Comparison of ENCODE assay signal across 1 cellular context in genomic region chr2:96184188-96184587, GRCh38.
A peak's percentile ranks its signal among the peaks of the same experiment; 100 is the strongest.
TF ChIP-seq lines count a peak whose summit lies in the region.

No MANE protein-coding gene starts in this region.

TF ChIP-seq in K562, 482 proteins besides CTCF, POLR2A, EP300 and RAD21:
- 0 out of 2 replicates have a peak, but pooled peaks have one; percentile 18 for TF ChIP-seq CAMTA2 (CRISPR knock-in tag; conservative IDR thresholded peaks at IDR 0.05)
- peak; percentile 68 for TF ChIP-seq POLR2B (IDR thresholded peaks at IDR 0.05; ENCODE audit: low read depth, partially characterized antibody)
- TF ChIP-seq, protein P1, sequence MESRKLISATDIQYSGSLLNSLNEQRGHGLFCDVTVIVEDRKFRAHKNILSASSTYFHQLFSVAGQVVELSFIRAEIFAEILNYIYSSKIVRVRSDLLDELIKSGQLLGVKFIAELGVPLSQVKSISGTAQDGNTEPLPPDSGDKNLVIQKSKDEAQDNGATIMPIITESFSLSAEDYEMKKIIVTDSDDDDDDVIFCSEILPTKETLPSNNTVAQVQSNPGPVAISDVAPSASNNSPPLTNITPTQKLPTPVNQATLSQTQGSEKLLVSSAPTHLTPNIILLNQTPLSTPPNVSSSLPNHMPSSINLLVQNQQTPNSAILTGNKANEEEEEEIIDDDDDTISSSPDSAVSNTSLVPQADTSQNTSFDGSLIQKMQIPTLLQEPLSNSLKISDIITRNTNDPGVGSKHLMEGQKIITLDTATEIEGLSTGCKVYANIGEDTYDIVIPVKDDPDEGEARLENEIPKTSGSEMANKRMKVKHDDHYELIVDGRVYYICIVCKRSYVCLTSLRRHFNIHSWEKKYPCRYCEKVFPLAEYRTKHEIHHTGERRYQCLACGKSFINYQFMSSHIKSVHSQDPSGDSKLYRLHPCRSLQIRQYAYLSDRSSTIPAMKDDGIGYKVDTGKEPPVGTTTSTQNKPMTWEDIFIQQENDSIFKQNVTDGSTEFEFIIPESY (CRISPR knock-in tag; IDR thresholded peaks at IDR 0.05) = peak; percentile 39; the same call in 1 of the 2 replicates
- TF ChIP-seq, protein P2, sequence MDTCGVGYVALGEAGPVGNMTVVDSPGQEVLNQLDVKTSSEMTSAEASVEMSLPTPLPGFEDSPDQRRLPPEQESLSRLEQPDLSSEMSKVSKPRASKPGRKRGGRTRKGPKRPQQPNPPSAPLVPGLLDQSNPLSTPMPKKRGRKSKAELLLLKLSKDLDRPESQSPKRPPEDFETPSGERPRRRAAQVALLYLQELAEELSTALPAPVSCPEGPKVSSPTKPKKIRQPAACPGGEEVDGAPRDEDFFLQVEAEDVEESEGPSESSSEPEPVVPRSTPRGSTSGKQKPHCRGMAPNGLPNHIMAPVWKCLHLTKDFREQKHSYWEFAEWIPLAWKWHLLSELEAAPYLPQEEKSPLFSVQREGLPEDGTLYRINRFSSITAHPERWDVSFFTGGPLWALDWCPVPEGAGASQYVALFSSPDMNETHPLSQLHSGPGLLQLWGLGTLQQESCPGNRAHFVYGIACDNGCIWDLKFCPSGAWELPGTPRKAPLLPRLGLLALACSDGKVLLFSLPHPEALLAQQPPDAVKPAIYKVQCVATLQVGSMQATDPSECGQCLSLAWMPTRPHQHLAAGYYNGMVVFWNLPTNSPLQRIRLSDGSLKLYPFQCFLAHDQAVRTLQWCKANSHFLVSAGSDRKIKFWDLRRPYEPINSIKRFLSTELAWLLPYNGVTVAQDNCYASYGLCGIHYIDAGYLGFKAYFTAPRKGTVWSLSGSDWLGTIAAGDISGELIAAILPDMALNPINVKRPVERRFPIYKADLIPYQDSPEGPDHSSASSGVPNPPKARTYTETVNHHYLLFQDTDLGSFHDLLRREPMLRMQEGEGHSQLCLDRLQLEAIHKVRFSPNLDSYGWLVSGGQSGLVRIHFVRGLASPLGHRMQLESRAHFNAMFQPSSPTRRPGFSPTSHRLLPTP (IDR thresholded peaks at IDR 0.05; ENCODE audit: borderline replicate concordance, extremely low read depth, insufficient read length) = no peak
- no peak for TF ChIP-seq ZNF76 (CRISPR knock-in tag; IDR thresholded peaks at IDR 0.05; ENCODE audit: borderline replicate concordance)
- TF ChIP-seq SUPT5H (IDR thresholded peaks at IDR 0.05) = peak; percentile 55
- TF ChIP-seq POLR2AphosphoS5 (IDR thresholded peaks at IDR 0.05; ENCODE audit: control insufficient read depth, insufficient read depth, low read depth, low read length) = 0 out of 2 replicates have a peak, but pooled peaks have one; percentile 20
TF ChIP-seq in K562: peak in this region for 5.
